10 cellular contexts compared by ENCODE assay signal in the genomic region with DNA sequence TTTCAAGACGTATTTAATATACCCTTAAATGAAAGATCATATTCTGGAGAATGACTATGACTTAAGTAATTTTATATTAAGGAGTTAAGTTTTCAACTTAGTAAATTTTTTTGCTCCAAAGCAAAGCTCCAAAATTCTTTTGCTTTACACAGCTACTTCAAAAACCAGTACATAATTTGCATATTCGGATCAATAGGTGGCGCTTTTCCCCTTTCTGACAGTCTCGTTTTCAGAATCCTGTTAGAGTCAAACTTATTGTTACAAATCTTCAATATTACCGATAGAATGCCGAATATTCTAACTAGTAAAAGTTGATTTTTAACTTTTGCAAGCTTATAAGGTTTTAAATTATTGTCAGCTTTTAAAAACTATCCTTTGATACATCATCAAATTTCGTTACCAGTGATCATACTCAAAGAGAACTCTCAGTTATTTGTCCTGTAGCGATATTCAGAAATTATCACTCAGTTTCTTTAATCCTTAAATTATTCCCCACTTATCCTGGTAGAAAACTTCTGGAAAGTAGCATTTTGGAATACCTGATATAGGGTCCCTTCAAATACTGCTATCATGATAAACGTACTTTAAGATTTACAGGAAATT.
DNase-seq lines count a peak whose midpoint lies in the region; ATAC-seq and TF ChIP-seq lines count a peak whose summit lies in the region.
"Had no signal": no experiment of that assay in that cellular context is flagged by ENCODE, and none has a peak within 500 bp of the region (broad histone marks: within the 10 kb centered on the region; RNA-seq: fewer than 3 reads in every experiment).

No MANE protein-coding gene starts in this region.

- TF ChIP-seq CTCF in RWPE1 (conservative IDR thresholded peaks at IDR 0.05; ENCODE audit: low read depth) (peak; percentile 65), type B pancreatic cell (conservative IDR thresholded peaks at IDR 0.05) (peak; percentile 72)

- in situ Hi-C loops in G401 (cut with HindIII; ENCODE audit: low sequenced_read_pairs), result no loop called here

- ATAC-seq in HG02973 (IDR thresholded peaks at IDR 0.05; ENCODE audit: unreplicated experiment) (peak; percentile 48), HG03045 (IDR thresholded peaks at IDR 0.05; ENCODE audit: unreplicated experiment) (no peak), HG02588 (IDR thresholded peaks at IDR 0.05; ENCODE audit: unreplicated experiment) (no peak)
- ATAC-seq: naive thymus-derived CD4-positive, alpha-beta T cell had no signal

- H3K27ac Mint-ChIP-seq in type B pancreatic cell, result no peak overlapping the region
- H3K27ac Mint-ChIP-seq: naive thymus-derived CD4-positive, alpha-beta T cell had no signal

- CTCF ChIA-PET in RWPE1 (lab: Yijun Ruan, JAX), result interaction anchor here (0.6 to 0.7 kb wide), 6 partner anchors 58 to 820 kb away, joined by 3 read pairs; no protein-coding TSS in a partner anchor

- no peaks in the 10 kb centered on the region for H3K36me3 Mint-ChIP-seq in type B pancreatic cell
- H3K36me3 Mint-ChIP-seq: naive thymus-derived CD4-positive, alpha-beta T cell had no signal

- no peaks in the 10 kb centered on the region for H3K9me3 Mint-ChIP-seq in type B pancreatic cell

- H3K4me1 Mint-ChIP-seq in type B pancreatic cell (ENCODE audit: unreplicated experiment), result no peaks in the 10 kb centered on the region
- H3K4me1 Mint-ChIP-seq: naive thymus-derived CD4-positive, alpha-beta T cell had no signal

- POLR2A ChIA-PET in RWPE1 (lab: Yijun Ruan, JAX; ENCODE audit: low non-redundant PET), result no interaction called here

- H3K27ac ChIP-seq in RWPE1, result no peak overlapping the region
- H3K27ac ChIP-seq: SJSA1 had no signal

- peak; percentile 39 for DNase-seq in G401 (ENCODE audit: low spot score)
- DNase-seq in RWPE1 (ENCODE audit: low spot score), result no peak
- DNase-seq in fibroblast of the conjunctiva (ENCODE audit: low read depth), result peak; percentile 27
- DNase-seq in type B pancreatic cell (ENCODE audit: extremely low spot score, unreplicated experiment), result no peak
- no peak for DNase-seq in activated CD4-positive, CD25-positive, alpha-beta regulatory T cell (lab: John Stamatoyannopoulos, UW)

- H3K4me3 Mint-ChIP-seq in type B pancreatic cell, result no peak overlapping the region
- H3K4me3 Mint-ChIP-seq: naive thymus-derived CD4-positive, alpha-beta T cell had no signal

- H3K27me3 Mint-ChIP-seq in type B pancreatic cell, result no peaks in the 10 kb centered on the region
- H3K27me3 Mint-ChIP-seq: naive thymus-derived CD4-positive, alpha-beta T cell had no signal

Comparison
In these comparisons a context has a peak if more than half of its experiments do, and no peak if none do; other contexts are left out.
1. DNase-seq: peak in G401 (single experiment) and fibroblast of the conjunctiva (single experiment); none in RWPE1 (single experiment), type B pancreatic cell (single experiment) and activated CD4-positive, CD25-positive, alpha-beta regulatory T cell (0 of 4).